ENCODE assay signal across 27 cellular contexts in the genomic region with DNA sequence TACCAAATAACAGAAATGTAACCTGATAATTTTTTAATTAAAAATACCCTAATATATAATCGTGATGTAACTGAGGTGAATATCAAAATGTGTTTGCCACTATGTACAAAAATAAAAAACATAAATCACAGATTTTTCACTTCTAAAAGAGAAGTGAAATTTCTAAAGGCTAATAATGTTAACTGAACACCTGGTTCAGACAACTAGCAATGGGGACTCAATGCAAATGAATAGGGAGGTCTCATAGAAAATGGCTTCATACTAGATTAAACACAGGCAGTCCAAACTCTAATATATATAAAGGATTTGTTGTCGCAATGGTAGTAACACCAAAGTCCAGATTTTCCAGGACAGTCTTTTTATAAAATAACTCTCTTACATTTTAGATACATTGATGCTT.
A peak's percentile ranks its signal among the peaks of the same experiment; 100 is the strongest.
DNase-seq lines count a peak whose midpoint lies in the region; ATAC-seq and TF ChIP-seq lines count a peak whose summit lies in the region.
"Had no signal": no experiment of that assay in that cellular context is flagged by ENCODE, and none has a peak within 500 bp of the region (broad histone marks: within the 10 kb centered on the region; RNA-seq: fewer than 3 reads in every experiment).

No MANE protein-coding gene starts in this region.

- H3K9me3 Mint-ChIP-seq in natural killer cell = no peaks in the 10 kb centered on the region
- H3K9me3 Mint-ChIP-seq: activated naive CD8-positive, alpha-beta T cell treated with anti-CD3 and anti-CD28 coated beads, Interleukin-2, amount 50 U/mL, for 24 hours; CD4-positive, alpha-beta T cell had no signal

- no peak overlapping the region for H3K27ac Mint-ChIP-seq in natural killer cell
- H3K27ac Mint-ChIP-seq: activated naive CD8-positive, alpha-beta T cell treated with anti-CD3 and anti-CD28 coated beads, Interleukin-2, amount 50 U/mL, for 24 hours; CD4-positive, alpha-beta T cell had no signal

- peak overlapping the region; percentile 75 for H3K27ac ChIP-seq in DOHH2 (ENCODE audit: low read depth, low read length)
- H3K27ac ChIP-seq: 22Rv1, neural progenitor cell, Peyer's patch, SJCRH30, transverse colon had no signal

- ATAC-seq in GM19395 (IDR thresholded peaks at IDR 0.05; ENCODE audit: unreplicated experiment) (peak; percentile 75), HG02588 (IDR thresholded peaks at IDR 0.05; ENCODE audit: unreplicated experiment) (peak; percentile 67), HG03103 (IDR thresholded peaks at IDR 0.05; ENCODE audit: low read depth, unreplicated experiment) (peak; percentile 77), natural killer cell (no peak), HG03175 (IDR thresholded peaks at IDR 0.05; ENCODE audit: unreplicated experiment) (no peak)
- ATAC-seq: activated naive CD8-positive, alpha-beta T cell treated with anti-CD3 and anti-CD28 coated beads, Interleukin-2, amount 50 U/mL, for 24 hours had no signal

- no peaks in the 10 kb centered on the region for H3K36me3 Mint-ChIP-seq in natural killer cell

- peaks cover 56% of the 10 kb centered on the region for H3K4me1 ChIP-seq in DOHH2 (ENCODE audit: control insufficient read depth, low read length)
- H3K4me1 ChIP-seq: Peyer's patch, transverse colon had no signal

- H3K36me3 ChIP-seq in DOHH2 (ENCODE audit: control insufficient read depth, low read length) = peaks cover 19% of the 10 kb centered on the region
- H3K36me3 ChIP-seq: neural progenitor cell, Peyer's patch, SJCRH30, transverse colon had no signal

- H3K4me3 Mint-ChIP-seq in natural killer cell = no peak overlapping the region
- H3K4me3 Mint-ChIP-seq: activated naive CD8-positive, alpha-beta T cell treated with anti-CD3 and anti-CD28 coated beads, Interleukin-2, amount 50 U/mL, for 24 hours; CD4-positive, alpha-beta T cell; neural progenitor cell had no signal

- peak overlapping the region; percentile 40 for H3K4me2 ChIP-seq in DOHH2 (ENCODE audit: low read length)
- H3K4me2 ChIP-seq: neural progenitor cell had no signal

- H3K4me3 ChIP-seq in DOHH2 (ENCODE audit: low read length) = peak overlapping the region; percentile 33
- H3K4me3 ChIP-seq: lung, neural progenitor cell, Peyer's patch, SJCRH30, transverse colon had no signal

- TF ChIP-seq CTCF in DOHH2 (IDR thresholded peaks at IDR 0.05; ENCODE audit: low read depth, low read length, poor library complexity, severe bottlenecking) (no peak), natural killer cell (IDR thresholded peaks at IDR 0.05) (no peak)

- no peaks in the 10 kb centered on the region for H4K20me1 ChIP-seq in DOHH2 (ENCODE audit: control insufficient read depth, insufficient read depth, low read depth, low read length)

- DNase-seq in stimulated activated CD4-positive, alpha-beta T cell treated with anti-CD3 and anti-CD28 coated beads, Interleukin-4, amount 100 ng/mL, for 1 hour = no peak
- DNase-seq in pons (ENCODE audit: low spot score) (no peak), natural killer cell (no peak)
- DNase-seq: activated CD4-positive, CD25-positive, alpha-beta regulatory T cell treated with anti-CD3 and anti-CD28 coated beads, Interleukin-2, amount 50 U/mL, for 72 hours; activated gamma-delta T cell treated with Interleukin-2 at 50 U/mL for 16 hours; activated naive CD8-positive, alpha-beta T cell treated with anti-CD3 and anti-CD28 coated beads, Interleukin-2, amount 50 U/mL, for 24 hours; activated T-cell treated with anti-CD3 and anti-CD28 coated beads, Interleukin-2, amount 50 U/mL, for 1 hour; CD4-positive, alpha-beta T cell; cerebellar nuclear complex; H7; Kasumi-1; kidney glomerular epithelial cell; NCI-H187; NCI-H2171 treated with DMSO at 0.1 percent for 48 hours; NCI-H524; Peyer's patch; SJCRH30; T-helper 1 cell; transverse colon had no signal

- H3K4me1 Mint-ChIP-seq in natural killer cell = peaks cover 6 to 7% of the 10 kb centered on the region in 2 donors

- H3K9me2 ChIP-seq in DOHH2 (replicated peaks; ENCODE audit: control insufficient read depth, low read length) = no peaks in the 10 kb centered on the region

- peaks cover 25 to 42% of the 10 kb centered on the region in 2 donors for H3K27me3 Mint-ChIP-seq in natural killer cell (ENCODE audit: low read depth in 2 of 2)
- H3K27me3 Mint-ChIP-seq: CD4-positive, alpha-beta T cell had no signal

- no peaks in the 10 kb centered on the region for H3K27me3 ChIP-seq in DOHH2 (ENCODE audit: control insufficient read depth, low read length)
- H3K27me3 ChIP-seq: neural progenitor cell, Peyer's patch, SJCRH30, transverse colon had no signal

- peaks cover 42% of the 10 kb centered on the region; the same call in 1 of the 2 replicates for H3K9me3 ChIP-seq in DOHH2 (ENCODE audit: control insufficient read depth, insufficient read depth, low read length)
- H3K9me3 ChIP-seq: Peyer's patch, transverse colon had no signal

- no peaks in the 10 kb centered on the region for H3K79me2 ChIP-seq in DOHH2 (ENCODE audit: control insufficient read depth, low read length)

- H3F3A ChIP-seq in DOHH2 (ENCODE audit: control insufficient read depth, insufficient read depth) = peaks cover 7% of the 10 kb centered on the region

- intact Hi-C loops in natural killer cell (cut with micrococcal nuclease) = no loop called here

Comparison
In these comparisons a context has a peak if more than half of its experiments do, and no peak if none do; other contexts are left out.
1. ATAC-seq: peak in GM19395 (single experiment), HG02588 (single experiment) and HG03103 (single experiment); none in natural killer cell (0 of 3) and HG03175 (single experiment).